10 cellular contexts compared by ENCODE assay signal in the genomic region with DNA sequence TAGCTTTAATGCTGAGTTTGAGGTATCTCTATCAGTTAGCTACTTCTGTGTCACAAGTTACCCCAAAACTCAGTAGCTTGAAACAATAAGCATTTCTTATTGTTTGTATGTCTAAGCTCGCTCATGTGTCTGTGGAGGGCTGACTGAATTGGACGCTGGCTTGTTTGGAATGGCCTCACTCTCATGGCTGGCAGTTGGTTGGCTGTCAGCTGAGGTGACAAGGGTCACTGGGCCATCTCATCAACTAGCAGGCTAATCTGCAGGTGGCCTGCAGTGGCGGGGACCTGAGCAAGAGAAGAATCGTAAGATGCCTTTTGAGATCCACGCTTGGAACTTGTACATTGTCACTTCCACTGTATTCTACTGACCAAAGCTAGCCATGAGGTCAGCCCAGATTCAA. TPM values are rescaled to one million over a fixed set of nuclear protein-coding genes. Genes with fewer than 3 reads are reported as not detected.
"Had no signal": no experiment of that assay in that cellular context is flagged by ENCODE, and none has a peak within 500 bp of the region (broad histone marks: within the 10 kb centered on the region; RNA-seq: fewer than 3 reads in every experiment).

No MANE protein-coding gene starts in this region.

- DNase-seq: GM23248, GOT3, H7, HFFc6, KG1 had no signal

- H2AFZ ChIP-seq: GM23248 had no signal

- H3K9me3 ChIP-seq: HAP-1 had no signal

- H3K4me1 ChIP-seq: HAP-1 had no signal

- H3K27ac Mint-ChIP-seq: HFFc6 had no signal

- ATAC-seq: HCT116, K562 had no signal

- H3K9me3 Mint-ChIP-seq: HFFc6 had no signal

- FAIRE-seq: HTR-8/SVneo, K562 had no signal

- H3K27ac ChIP-seq: GM23248 had no signal

- H3K36me3 ChIP-seq: HAP-1 had no signal

- H3K4me3 Mint-ChIP-seq: HFFc6 had no signal

- H3K9ac ChIP-seq: GM23248 had no signal

- H3K4me3 ChIP-seq: GM23248, HAP-1, K562 had no signal

RNA-seq across cellular contexts. Expression of a gene that starts 13.4 kb away (rescaled TPM):
- total RNA-seq: H7, HT-29 had no signal

RNA-seq across cellular contexts. Expression of a gene that starts 30.8 kb away (rescaled TPM):
- total RNA-seq: H7 had no signal
